ENCODE assay signal across 9 cellular contexts in genomic region chr7:94698275-94698674, GRCh38. TPM values are rescaled to one million over a fixed set of nuclear protein-coding genes. Genes with fewer than 3 reads are reported as not detected.
DNase-seq lines count a peak whose midpoint lies in the region; ATAC-seq, FAIRE-seq and TF ChIP-seq lines count a peak whose summit lies in the region.
"Had no signal": no experiment of that assay in that cellular context is flagged by ENCODE, and none has a peak within 500 bp of the region (broad histone marks: within the 10 kb centered on the region; RNA-seq: fewer than 3 reads in every experiment).

No MANE protein-coding gene starts in this region.

- no peaks in the 10 kb centered on the region for H3K9me3 Mint-ChIP-seq in activated naive CD8-positive, alpha-beta T cell treated with anti-CD3 and anti-CD28 coated beads, Interleukin-2, amount 50 U/mL, for 24 hours

- no peak for TF ChIP-seq CTCF in foreskin fibroblast (IDR thresholded peaks at IDR 0.05; ENCODE audit: low read depth, low read length)

- H3K9ac ChIP-seq in skeletal muscle satellite cell (ENCODE audit: low read depth, low read length): peak overlapping the region; percentile 64

- peaks cover 15% of the 10 kb centered on the region for H3K27me3 Mint-ChIP-seq in activated naive CD8-positive, alpha-beta T cell treated with anti-CD3 and anti-CD28 coated beads, Interleukin-2, amount 50 U/mL, for 24 hours

- H3K36me3 Mint-ChIP-seq in activated naive CD8-positive, alpha-beta T cell treated with anti-CD3 and anti-CD28 coated beads, Interleukin-2, amount 50 U/mL, for 24 hours (ENCODE audit: low read depth): no peaks in the 10 kb centered on the region

- DNase-seq in H54 (ENCODE audit: insufficient read length, low spot score) (peak; percentile 9), SW480 (ENCODE audit: low spot score) (peak; percentile 68), foreskin fibroblast (peak; percentile 76 to 84)
- DNase-seq in activated naive CD8-positive, alpha-beta T cell treated with anti-CD3 and anti-CD28 coated beads, Interleukin-2, amount 50 U/mL, for 24 hours: no peak
- no peak for DNase-seq in activated naive CD4-positive, alpha-beta T cell treated with Interleukin-2 at 50 U/mL for 16 hours
- DNase-seq: head of caudate nucleus, NCI-H1930 had no signal

- H3K27ac Mint-ChIP-seq in activated naive CD8-positive, alpha-beta T cell treated with anti-CD3 and anti-CD28 coated beads, Interleukin-2, amount 50 U/mL, for 24 hours: no peak overlapping the region

- no peaks in the 10 kb centered on the region for H3K9me3 ChIP-seq in skeletal muscle satellite cell (replicated peaks; ENCODE audit: low read length)

- TF ChIP-seq POLR2A in H54 (IDR thresholded peaks at IDR 0.05; ENCODE audit: low read depth, low read length): no peak

- no peak overlapping the region for H3K4me3 Mint-ChIP-seq in activated naive CD8-positive, alpha-beta T cell treated with anti-CD3 and anti-CD28 coated beads, Interleukin-2, amount 50 U/mL, for 24 hours

- no peaks in the 10 kb centered on the region for H3K4me1 Mint-ChIP-seq in activated naive CD8-positive, alpha-beta T cell treated with anti-CD3 and anti-CD28 coated beads, Interleukin-2, amount 50 U/mL, for 24 hours

- no peaks in the 10 kb centered on the region for H3K27me3 ChIP-seq in skeletal muscle satellite cell (ENCODE audit: control insufficient read depth, insufficient read depth, low read length)

- H3K4me1 ChIP-seq in skeletal muscle satellite cell (ENCODE audit: control insufficient read depth, insufficient read depth, low read length): peaks cover 33% of the 10 kb centered on the region

- peak; percentile 97 for FAIRE-seq in H54 (lab: Jason Lieb, UNC)

- no peak for ATAC-seq in HG02938 (IDR thresholded peaks at IDR 0.05; ENCODE audit: unreplicated experiment)
- no peak for ATAC-seq in activated naive CD8-positive, alpha-beta T cell treated with anti-CD3 and anti-CD28 coated beads, Interleukin-2, amount 50 U/mL, for 24 hours

- no peak overlapping the region for H3K4me3 ChIP-seq in foreskin fibroblast (ENCODE audit: low read depth in 1 of 2, low read length in 2 of 2)
- peak overlapping the region; percentile 33 for H3K4me3 ChIP-seq in skeletal muscle satellite cell (ENCODE audit: low read length)

- no peaks in the 10 kb centered on the region for H3K36me3 ChIP-seq in skeletal muscle satellite cell (ENCODE audit: insufficient read depth, low read length)

- H3K4me2 ChIP-seq in skeletal muscle satellite cell (ENCODE audit: low read length): peak overlapping the region; percentile 68

RNA-seq across cellular contexts. Expression of gene SGCE, which starts 42.3 kb away (rescaled TPM):
- 47.7 and 49.8 TPM in 2 replicates for total RNA-seq in skeletal muscle satellite cell (2012; rRNA removed)

Comparison
In these comparisons a context has a peak if more than half of its experiments do, and no peak if none do; other contexts are left out.
1. DNase-seq: peak in H54 (single experiment), SW480 (single experiment) and foreskin fibroblast (2 of 2); none in activated naive CD8-positive, alpha-beta T cell treated with anti-CD3 and anti-CD28 coated beads, Interleukin-2, amount 50 U/mL, for 24 hours (single experiment) and activated naive CD4-positive, alpha-beta T cell treated with Interleukin-2 at 50 U/mL for 16 hours (single experiment).